21 cellular contexts compared by ENCODE assay signal in the genomic region with DNA sequence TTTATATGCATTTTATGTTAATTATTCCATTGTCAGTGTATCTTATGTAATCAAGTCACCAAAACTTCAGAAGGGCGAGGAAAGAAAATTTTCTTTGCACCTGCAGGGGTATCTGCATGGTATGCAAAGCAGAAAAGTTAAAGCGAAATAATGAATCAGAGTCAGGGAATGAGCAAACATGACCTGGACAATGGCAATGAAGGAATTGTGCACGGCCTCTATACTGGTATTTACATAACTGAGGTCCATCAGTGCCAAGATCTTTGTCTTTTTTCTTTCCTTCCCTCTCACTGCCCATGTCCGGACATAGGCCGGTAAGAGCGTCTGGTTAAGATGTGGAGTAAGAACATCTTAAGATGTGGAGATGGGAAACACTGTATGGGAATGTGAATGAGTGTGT. TPM values are rescaled to one million over a fixed set of nuclear protein-coding genes. Genes with fewer than 3 reads are reported as not detected.
DNase-seq lines count a peak whose midpoint lies in the region; ATAC-seq, FAIRE-seq and TF ChIP-seq lines count a peak whose summit lies in the region.
"Had no signal": no experiment of that assay in that cellular context is flagged by ENCODE, and none has a peak within 500 bp of the region (broad histone marks: within the 10 kb centered on the region; RNA-seq: fewer than 3 reads in every experiment).

No MANE protein-coding gene starts in this region.

- in situ Hi-C loops in K562 (cut with MboI), result no loop called here
- in situ Hi-C loops in HepG2 (cut with HindIII; ENCODE audit: extremely low pct_ligation_motif_present, low pct_unique_long_range_greater_than_20kb), result no loop called here

- no peak for TF ChIP-seq POLR2A in K562 (conservative IDR thresholded peaks at IDR 0.05)
- TF ChIP-seq POLR2A in HepG2 (IDR thresholded peaks at IDR 0.05; ENCODE audit: insufficient read depth in 1 of 2, low read depth in 2 of 2, low read length in 2 of 2), result no peak
- TF ChIP-seq POLR2A in suprapubic skin (IDR thresholded peaks at IDR 0.05), result no peak

- DNase-seq in NCI-H82 (lab: John Stamatoyannopoulos, UW) (peak; percentile 4), NCI-H82 treated with DMSO at 0.1 percent for 48 hours (lab: John Stamatoyannopoulos, UW; ENCODE audit: unreplicated experiment) (no peak), Caco-2 (no peak), K562 (ENCODE audit: extremely low read depth in 1 of 4, low spot score in 3 of 4) (no peak), HepG2 (ENCODE audit: low spot score) (peak; percentile 53), suprapubic skin (ENCODE audit: low spot score in 2 of 2) (no peak), right cardiac atrium (no peak), GF-D8 (lab: John Stamatoyannopoulos, UW) (no peak)
- DNase-seq: C1 segment of cervical spinal cord; CD4-positive, alpha-beta T cell; DMS153; DND-41; GDM1; HCEC 1CT; HFFc6; IMR-90 had no signal

- no peak for TF ChIP-seq RAD21 in K562 (CRISPR knock-in tag; conservative IDR thresholded peaks at IDR 0.05 in 1 of 2, IDR thresholded peaks at IDR 0.05 in 1 of 2)
- TF ChIP-seq RAD21 in HepG2 (CRISPR knock-in tag; IDR thresholded peaks at IDR 0.05), result no peak

- H3K79me2 ChIP-seq in K562 (ENCODE audit: control insufficient read depth, insufficient read depth, low read length) (no peaks in the 10 kb centered on the region), HepG2 (ENCODE audit: insufficient read depth, low read length) (no peaks in the 10 kb centered on the region)

- H3K4me2 ChIP-seq in K562 (ENCODE audit: insufficient read depth, low read length), result no peak overlapping the region
- H3K4me2 ChIP-seq in HepG2 (ENCODE audit: low read depth, low read length), result no peak overlapping the region

- H4K20me1 ChIP-seq in K562 (replicated peaks; ENCODE audit: control insufficient read depth, insufficient read depth, low read length) (no peaks in the 10 kb centered on the region), HepG2 (ENCODE audit: insufficient read depth, low read length) (no peaks in the 10 kb centered on the region)

- FAIRE-seq in K562 (lab: Jason Lieb, UNC) (no peak), HepG2 (lab: Jason Lieb, UNC) (peak; percentile 51)
- FAIRE-seq: D721Med, GM19239, H1 had no signal

- H3K27me3 ChIP-seq in Caco-2 (replicated peaks; ENCODE audit: control insufficient read depth, insufficient read depth, low read length) (no peaks in the 10 kb centered on the region), K562 (ENCODE audit: control insufficient read depth in 2 of 2, insufficient read depth in 2 of 2, low read length in 2 of 2) (no peaks in the 10 kb centered on the region), HepG2 (ENCODE audit: control insufficient read depth in 1 of 2, insufficient read depth in 2 of 2, low read length in 2 of 2) (no peaks in the 10 kb centered on the region), suprapubic skin (no peaks in the 10 kb centered on the region), right cardiac atrium (ENCODE audit: control insufficient read depth, insufficient read depth) (no peaks in the 10 kb centered on the region)

- TF ChIP-seq CTCF in Caco-2 (IDR thresholded peaks at IDR 0.05; ENCODE audit: insufficient read depth in 1 of 2, low read depth in 1 of 2, low read length in 1 of 2, severe bottlenecking in 1 of 2, unreplicated experiment in 1 of 2) (no peak), K562 (IDR thresholded peaks at IDR 0.05 in 2 of 3, conservative IDR thresholded peaks at IDR 0.05 in 1 of 3; ENCODE audit: insufficient read depth in 2 of 3, low read depth in 1 of 3, low read length in 3 of 3) (no peak), HepG2 (CRISPR knock-in tag; IDR thresholded peaks at IDR 0.05) (no peak), suprapubic skin (IDR thresholded peaks at IDR 0.05) (no peak)

- H3K27ac ChIP-seq in K562 (ENCODE audit: extremely low read depth, low read depth, low read length) (peak overlapping the region; percentile 69; the same call in 1 of the 3 replicates), HepG2 (ENCODE audit: extremely low read length, insufficient read depth, low read length) (peak overlapping the region; percentile 13), suprapubic skin (no peak overlapping the region), right cardiac atrium (ENCODE audit: low read length) (no peak overlapping the region)
- H3K27ac ChIP-seq: 22Rv1 had no signal

- no peak for ATAC-seq in K562
- peak; percentile 32; the same call in 1 of the 3 replicates for ATAC-seq in HepG2
- no peak for ATAC-seq in right cardiac atrium

- peaks cover 36% of the 10 kb centered on the region for H3K4me1 Mint-ChIP-seq in Caco-2 (ENCODE audit: low read depth, unreplicated experiment)
- H3K4me1 Mint-ChIP-seq: B cell had no signal

- H3K9me3 ChIP-seq in Caco-2, result 0 out of 2 replicates have a peak, but pooled peaks cover 3% of the 10 kb centered on the region
- H3K9me3 ChIP-seq in K562 (replicated peaks; ENCODE audit: control insufficient read depth, insufficient read depth, low read depth, low read length), result peaks cover 3% of the 10 kb centered on the region; the same call in 1 of the 2 replicates
- H3K9me3 ChIP-seq in HepG2 (ENCODE audit: low read length), result no peaks in the 10 kb centered on the region
- H3K9me3 ChIP-seq in suprapubic skin, result no peaks in the 10 kb centered on the region
- H3K9me3 ChIP-seq in right cardiac atrium (ENCODE audit: control insufficient read depth, low read length), result no peaks in the 10 kb centered on the region

- no peak for TF ChIP-seq EP300 in K562 (IDR thresholded peaks at IDR 0.05; ENCODE audit: low read length)
- peak in 1 of 2 experiments; percentile 38; a peak in 1 of 4 replicates for TF ChIP-seq EP300 in HepG2 (IDR thresholded peaks at IDR 0.05; ENCODE audit: low read depth in 2 of 2, low read length in 2 of 2)
- TF ChIP-seq EP300 in HepG2 (CRISPR knock-in tag; IDR thresholded peaks at IDR 0.05; ENCODE audit: borderline replicate concordance), result no peak
- no peak for TF ChIP-seq EP300 in suprapubic skin (IDR thresholded peaks at IDR 0.05)

- H3K4me1 ChIP-seq in Caco-2, result peaks cover 29% of the 10 kb centered on the region
- H3K4me1 ChIP-seq in K562 (replicated peaks in 1 of 2; ENCODE audit: control insufficient read depth in 2 of 2, insufficient read depth in 2 of 2, low read length in 2 of 2), result peaks cover 4 to 20% of the 10 kb centered on the region in 2 experiments; a peak in 4 of 5 replicates
- H3K4me1 ChIP-seq in HepG2 (ENCODE audit: insufficient read depth, low read length), result peaks cover 45% of the 10 kb centered on the region
- no peaks in the 10 kb centered on the region for H3K4me1 ChIP-seq in suprapubic skin
- no peaks in the 10 kb centered on the region for H3K4me1 ChIP-seq in right cardiac atrium (ENCODE audit: control insufficient read depth, insufficient read depth, low read length)

- no peaks in the 10 kb centered on the region for H3K27me3 Mint-ChIP-seq in Caco-2 (ENCODE audit: insufficient read depth, unreplicated experiment)
- H3K27me3 Mint-ChIP-seq: B cell; CD4-positive, alpha-beta T cell had no signal

- no peaks in the 10 kb centered on the region for H3K9me1 ChIP-seq in K562 (ENCODE audit: control insufficient read depth, insufficient read depth, low read length)

- BruUV-seq in Caco-2 (replicated peaks; lab: Mats Ljungman, UMichigan) (no TSS peak), K562 (replicated peaks; lab: Mats Ljungman, UMichigan) (no TSS peak), HepG2 (replicated peaks; lab: Mats Ljungman, UMichigan) (no TSS peak)

- H3K4me3 Mint-ChIP-seq in Caco-2 (ENCODE audit: unreplicated experiment), result peak overlapping the region; percentile 2
- H3K4me3 Mint-ChIP-seq: B cell; CD4-positive, alpha-beta T cell; HFFc6 had no signal

- POLR2A ChIA-PET in Caco-2 (lab: Charles Lee) (no interaction called here), K562 (lab: Yijun Ruan, JAX) (interaction anchor here (0.6 kb wide), 1 partner anchor 11 kb away, joined by 3 read pairs; no protein-coding TSS in a partner anchor), HepG2 (lab: Yijun Ruan, JAX) (no interaction called here)

- no peaks in the 10 kb centered on the region for H3K36me3 ChIP-seq in Caco-2 (ENCODE audit: control insufficient read depth, insufficient read depth, low read length)
- H3K36me3 ChIP-seq in K562 (ENCODE audit: control insufficient read depth, insufficient read depth, low read length), result no peaks in the 10 kb centered on the region
- H3K36me3 ChIP-seq in HepG2 (replicated peaks in 1 of 2; ENCODE audit: control insufficient read depth in 1 of 2, insufficient read depth in 2 of 2, low read length in 2 of 2), result no peaks in the 10 kb centered on the region
- H3K36me3 ChIP-seq in suprapubic skin, result no peaks in the 10 kb centered on the region

- peaks cover 29% of the 10 kb centered on the region for H3K9me3 Mint-ChIP-seq in Caco-2 (ENCODE audit: unreplicated experiment)
- H3K9me3 Mint-ChIP-seq: CD4-positive, alpha-beta T cell; HFFc6 had no signal

- H2AFZ ChIP-seq in K562 (ENCODE audit: low read depth, low read length) (peak overlapping the region; percentile 94; the same call in 1 of the 2 replicates), HepG2 (ENCODE audit: low read length) (no peak overlapping the region)

- peak overlapping the region; percentile 24 for H3K27ac Mint-ChIP-seq in Caco-2 (ENCODE audit: unreplicated experiment)
- H3K27ac Mint-ChIP-seq: B cell; CD4-positive, alpha-beta T cell; HFFc6 had no signal

- CTCF ChIA-PET in Caco-2 (lab: Charles Lee), result no interaction called here
- CTCF ChIA-PET in K562 (lab: Yijun Ruan, JAX; ENCODE audit: low intra/inter-chr PET ratio), result no interaction called here
- CTCF ChIA-PET in HepG2 (lab: Yijun Ruan, JAX; ENCODE audit: low intra/inter-chr PET ratio, low total read pairs), result no interaction called here

- H3K9ac ChIP-seq in K562 (ENCODE audit: insufficient read depth in 1 of 2, low read depth in 2 of 2, low read length in 2 of 2), result no peak overlapping the region
- no peak overlapping the region for H3K9ac ChIP-seq in HepG2 (ENCODE audit: insufficient read depth, low read depth, low read length)

- peaks cover 11% of the 10 kb centered on the region for H3K36me3 Mint-ChIP-seq in Caco-2 (ENCODE audit: insufficient read depth, unreplicated experiment)

- intact Hi-C loops in Caco-2 (cut with micrococcal nuclease; ENCODE audit: unreplicated experiment), result no loop called here
- intact Hi-C loops in K562 (cut with micrococcal nuclease), result no loop called here
- intact Hi-C loops in HepG2 (cut with micrococcal nuclease; ENCODE audit: unreplicated experiment), result no loop called here
- intact Hi-C loops in right cardiac atrium (cut with DNase I), result no loop called here

- no peak overlapping the region for H3K4me3 ChIP-seq in Caco-2 (ENCODE audit: low read depth, low read length)
- H3K4me3 ChIP-seq in K562, result no peak overlapping the region
- no peak overlapping the region for H3K4me3 ChIP-seq in HepG2 (replicated peaks in 1 of 3; ENCODE audit: insufficient read depth in 1 of 3, low read depth in 2 of 3, low read length in 3 of 3)
- H3K4me3 ChIP-seq in suprapubic skin, result no peak overlapping the region
- H3K4me3 ChIP-seq in right cardiac atrium (ENCODE audit: low read length), result no peak overlapping the region

- 84% methylated on average over 6 of the region's 6 CpGs for WGBS in K562 (ENCODE audit: insufficient coverage, low coverage, missing lambda C conversion rate)
- 73% methylated on average over 6 of the region's 6 CpGs for WGBS in HepG2 (ENCODE audit: low lambda C conversion rate)
- 89% methylated on average over 6 of the region's 6 CpGs for WGBS in suprapubic skin
- WGBS in right cardiac atrium, result 90% methylated on average over 6 of the region's 6 CpGs

RNA-seq across cellular contexts. Expression of gene AKR1C3, which starts 14.4 kb away (rescaled TPM):
- total RNA-seq in Caco-2 (2022) (96.8 and 115 TPM in 2 replicates), K562 (2014; rRNA removed) (5.4 and 6.2 TPM in 2 replicates), K562 (2014; rRNA removed; fragmentation: Illumina TruSeq; extraction: Trizol) (7.7 and 8.0 TPM in 2 replicates), K562 (2015; rRNA removed; fragmentation: Illumina TruSeq; extraction: Trizol) (3.6 and 4.6 TPM in 2 replicates), K562 (2021) (9.8 and 10.1 TPM in 2 replicates), HepG2 (2016; rRNA removed; fragmentation: Illumina TruSeq; extraction: Trizol) (368 and 551 TPM in 2 replicates), suprapubic skin (10 to 100 TPM; 13.4 to 43.0 (median 15.5) TPM), right cardiac atrium (10 to 100 TPM; 28.1 to 60.8 (median 54.1) TPM)
- total RNA-seq in K562 (2011; cell fraction: chromatin; rRNA removed; ENCODE audit: low replicate concordance), result 3.3 and 8.3 TPM in 2 replicates
- total RNA-seq in K562 (2011; cell fraction: nucleolus; rRNA removed), result 2.0 and 3.4 TPM in 2 replicates
- total RNA-seq in K562 (2011; cell fraction: nucleoplasm; rRNA removed), result 3.6 and 4.5 TPM in 2 replicates
- polyA plus RNA-seq in K562 (2011; rRNA removed) (0.57 and 10.3 TPM in 2 replicates), K562 (2014; fragmentation: Illumina TruSeq; extraction: Trizol) (8.5 and 10.5 TPM in 2 replicates), K562 (2014; fragmentation: Nextera tagmentation; extraction: Ambion mirVana) (10 to 100 TPM; 18.8 to 20.4 TPM), K562 (2014; rRNA removed) (9.7 and 10.0 TPM in 2 replicates), HepG2 (2011; rRNA removed) (510 and 532 TPM in 2 replicates), right cardiac atrium (40.3 TPM)
- 0.49 and 7.4 TPM in 2 replicates for polyA plus RNA-seq in K562 (2011; cell fraction: cytosol; rRNA removed)
- 0.74 and 3.2 TPM in 2 replicates for polyA plus RNA-seq in K562 (2011; cell fraction: nucleus; rRNA removed)
- 4.8 and 6.9 TPM in 2 replicates for polyA plus RNA-seq in K562 (2012)
- 0.42 and 6.9 TPM in 2 replicates for polyA minus RNA-seq in K562 (2011; rRNA and poly(A)+ RNA removed)
- 2.8 and 6.5 TPM in 2 replicates for polyA minus RNA-seq in K562 (2011; cell fraction: cytosol; rRNA and poly(A)+ RNA removed)
- 1.3 and 2.4 TPM in 2 replicates for polyA minus RNA-seq in K562 (2011; cell fraction: nucleus; rRNA and poly(A)+ RNA removed)
- 134 and 147 TPM in 2 replicates for total RNA-seq in HepG2 (2016; cell fraction: cytosol; rRNA removed; fragmentation: Illumina TruSeq; extraction: Trizol; ENCODE audit: low read depth)
- total RNA-seq in HepG2 (2016; cell fraction: insoluble cytoplasmic fraction; rRNA removed; fragmentation: Illumina TruSeq; extraction: Trizol), result 369 and 539 TPM in 2 replicates
- total RNA-seq in HepG2 (2016; cell fraction: membrane; rRNA removed; fragmentation: Illumina TruSeq; extraction: Trizol), result 138 and 154 TPM in 2 replicates
- 156 and 162 TPM in 2 replicates for total RNA-seq in HepG2 (2016; cell fraction: nucleus; rRNA removed; fragmentation: Illumina TruSeq; extraction: Trizol)
- polyA plus RNA-seq in HepG2 (2011; cell fraction: cytosol; rRNA removed), result 458 and 549 TPM in 2 replicates
- 116 and 167 TPM in 2 replicates for polyA plus RNA-seq in HepG2 (2011; cell fraction: nucleus; rRNA removed)
- polyA plus RNA-seq in HepG2 (2012), result 489 and 651 TPM in 2 replicates
- 110 and 117 TPM in 2 replicates for polyA plus RNA-seq in HepG2 (2016; cell fraction: cytosol; fragmentation: Illumina TruSeq; extraction: Trizol; ENCODE audit: low read depth)
- polyA plus RNA-seq in HepG2 (2016; cell fraction: insoluble cytoplasmic fraction; fragmentation: Illumina TruSeq; extraction: Trizol; ENCODE audit: low read depth), result 384 and 400 TPM in 2 replicates
- polyA plus RNA-seq in HepG2 (2016; cell fraction: membrane; fragmentation: Illumina TruSeq; extraction: Trizol; ENCODE audit: low read depth), result 91.8 and 107 TPM in 2 replicates
- polyA plus RNA-seq in HepG2 (2016; cell fraction: nucleus; fragmentation: Illumina TruSeq; extraction: Trizol; ENCODE audit: insufficient read depth, low read depth), result 144 and 160 TPM in 2 replicates
- 210 and 278 TPM in 2 replicates for polyA minus RNA-seq in HepG2 (2011; rRNA and poly(A)+ RNA removed; ENCODE audit: low replicate concordance)
- 143 and 173 TPM in 2 replicates for polyA minus RNA-seq in HepG2 (2011; cell fraction: cytosol; rRNA and poly(A)+ RNA removed)
- 118 and 193 TPM in 2 replicates for polyA minus RNA-seq in HepG2 (2011; cell fraction: nucleus; rRNA and poly(A)+ RNA removed)

Comparison
In these comparisons a context has a peak if more than half of its experiments do, and no peak if none do; other contexts are left out.
1. DNase-seq: peak in NCI-H82 (single experiment) and HepG2 (single experiment); none in NCI-H82 treated with DMSO at 0.1 percent for 48 hours (single experiment), Caco-2 (0 of 2), K562 (0 of 4), suprapubic skin (0 of 2), right cardiac atrium (0 of 3) and GF-D8 (single experiment).
2. H3K27ac ChIP-seq: peak in K562 (single experiment) and HepG2 (single experiment); none in suprapubic skin (single experiment) and right cardiac atrium (single experiment).